Comparison of ENCODE assay signal across 18 cellular contexts in the genomic region with DNA sequence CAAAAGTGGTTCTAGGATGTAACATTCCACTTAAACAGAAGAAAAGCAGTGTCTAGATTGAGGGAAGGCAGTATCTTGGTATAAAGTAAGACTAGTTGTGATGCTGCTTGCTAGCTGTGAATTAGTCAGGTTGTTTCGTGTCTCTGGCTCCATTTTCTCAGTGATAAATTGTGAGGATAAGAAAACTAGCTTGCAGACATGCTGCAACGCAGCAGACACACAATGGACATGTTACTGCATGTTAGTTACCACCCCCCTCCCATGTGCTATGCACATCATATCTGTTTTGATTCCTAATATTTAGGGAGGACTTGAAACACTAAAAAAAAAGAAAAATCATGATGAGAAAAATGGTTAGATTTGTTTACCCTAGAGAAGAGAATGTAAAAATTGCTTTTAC. TPM values are rescaled to one million over a fixed set of nuclear protein-coding genes. Genes with fewer than 3 reads are reported as not detected.
DNase-seq lines count a peak whose midpoint lies in the region; ATAC-seq, FAIRE-seq and TF ChIP-seq lines count a peak whose summit lies in the region.
"Had no signal": no experiment of that assay in that cellular context is flagged by ENCODE, and none has a peak within 500 bp of the region (broad histone marks: within the 10 kb centered on the region; RNA-seq: fewer than 3 reads in every experiment).

No MANE protein-coding gene starts in this region.

- DNase-seq in DND-41 (no peak), T-helper 17 cell (no peak), D721Med (ENCODE audit: insufficient read length, low spot score) (no peak), NK-92 (lab: John Stamatoyannopoulos, UW; ENCODE audit: unreplicated experiment) (no peak)
- DNase-seq: Caco-2, HCEC 1CT, NCI-H1436, NCI-H2029, NCI-H2171 treated with DMSO at 0.1 percent for 48 hours, NCI-H446 treated with DMSO at 0.1 percent for 48 hours, NCI-H748 treated with DMSO at 0.1 percent for 48 hours, PC-9 had no signal

- no peak overlapping the region for H3K4me3 Mint-ChIP-seq in T-helper 17 cell
- H3K4me3 Mint-ChIP-seq: CD14-positive monocyte had no signal

- H4K20me1 ChIP-seq in BLaER1 (peaks cover 93% of the 10 kb centered on the region), DND-41 (ENCODE audit: insufficient read depth, low read length) (peaks cover 75% of the 10 kb centered on the region)

- H3K9me3 ChIP-seq in BLaER1 (no peaks in the 10 kb centered on the region), DND-41 (ENCODE audit: insufficient read depth, low read length, severe bottlenecking) (no peaks in the 10 kb centered on the region), T-helper 17 cell (ENCODE audit: control insufficient read depth, low read length, poor library complexity, severe bottlenecking) (no peaks in the 10 kb centered on the region)
- H3K9me3 ChIP-seq: Caco-2 had no signal

- peaks cover 3% of the 10 kb centered on the region for H3K36me3 Mint-ChIP-seq in T-helper 17 cell (ENCODE audit: low read depth)
- H3K36me3 Mint-ChIP-seq: CD14-positive monocyte had no signal

- no peak overlapping the region for H3K4me2 ChIP-seq in BLaER1
- peak overlapping the region; percentile 29; the same call in 1 of the 2 replicates for H3K4me2 ChIP-seq in DND-41 (ENCODE audit: insufficient read depth, low read length)

- H3K9ac ChIP-seq in BLaER1: 0 out of 2 replicates have a peak overlapping the region, but pooled peaks have one; percentile 13
- no peak overlapping the region for H3K9ac ChIP-seq in DND-41 (ENCODE audit: low read depth, low read length)

- H3K27ac ChIP-seq in BLaER1: no peak overlapping the region
- no peak overlapping the region for H3K27ac ChIP-seq in DND-41 (ENCODE audit: low read length)
- H3K27ac ChIP-seq: PC-9, SJSA1 had no signal

- H3K79me2 ChIP-seq in DND-41 (ENCODE audit: insufficient read depth, low read length): peaks cover 94% of the 10 kb centered on the region

- TF ChIP-seq CTCF in DND-41 (IDR thresholded peaks at IDR 0.05; ENCODE audit: borderline replicate concordance, extremely low read depth, low read length, poor library complexity, severe bottlenecking) (no peak), D721Med (IDR thresholded peaks at IDR 0.05; ENCODE audit: insufficient read depth, missing control alignments) (no peak)

- peak overlapping the region; percentile 97 for H3K27ac Mint-ChIP-seq in T-helper 17 cell
- H3K27ac Mint-ChIP-seq: CD14-positive monocyte had no signal

- no peak overlapping the region for H3K4me3 ChIP-seq in BLaER1
- H3K4me3 ChIP-seq in DND-41 (ENCODE audit: low read depth in 1 of 2, low read length in 2 of 2): no peak overlapping the region
- H3K4me3 ChIP-seq: PC-9, SJSA1 had no signal

- ATAC-seq in DND-41 (ENCODE audit: insufficient read depth, low read depth) (no peak), T-helper 17 cell (no peak), GM19452 (IDR thresholded peaks at IDR 0.05; ENCODE audit: unreplicated experiment) (no peak), HG03095 (IDR thresholded peaks at IDR 0.05; ENCODE audit: unreplicated experiment) (no peak)

- H3K27me3 ChIP-seq in BLaER1 (no peaks in the 10 kb centered on the region), DND-41 (ENCODE audit: insufficient read depth, low read length, poor library complexity) (no peaks in the 10 kb centered on the region)
- H3K27me3 ChIP-seq: SJSA1 had no signal

- no peak overlapping the region for H2AFZ ChIP-seq in DND-41 (ENCODE audit: low read depth, low read length)
- H2AFZ ChIP-seq: PC-9 had no signal

- H3K4me1 Mint-ChIP-seq in T-helper 17 cell: peaks cover 57% of the 10 kb centered on the region

- no peaks in the 10 kb centered on the region for H3K27me3 Mint-ChIP-seq in T-helper 17 cell

- H3K36me3 ChIP-seq in BLaER1 (no peaks in the 10 kb centered on the region), DND-41 (ENCODE audit: insufficient read depth, low read length) (no peaks in the 10 kb centered on the region; the same call in 1 of the 2 replicates)

- FAIRE-seq in islet of Langerhans (lab: Jason Lieb, UNC) (peak; percentile 13), D721Med (lab: Jason Lieb, UNC) (no peak)

- peaks cover 21% of the 10 kb centered on the region for H3K4me1 ChIP-seq in BLaER1
- H3K4me1 ChIP-seq in DND-41 (ENCODE audit: insufficient read depth, low read length): peaks cover 32% of the 10 kb centered on the region

RNA-seq across cellular contexts. Expression of a gene that starts 2.9 kb away (rescaled TPM):
- total RNA-seq in T-helper 17 cell: 100 to 1,000 TPM; 138 to 141 TPM

RNA-seq across cellular contexts. Expression of a gene that starts 3.4 kb away (rescaled TPM):
- total RNA-seq in T-helper 17 cell: 10 to 100 TPM; 38.2 to 47.6 TPM
